In the genomic region with DNA sequence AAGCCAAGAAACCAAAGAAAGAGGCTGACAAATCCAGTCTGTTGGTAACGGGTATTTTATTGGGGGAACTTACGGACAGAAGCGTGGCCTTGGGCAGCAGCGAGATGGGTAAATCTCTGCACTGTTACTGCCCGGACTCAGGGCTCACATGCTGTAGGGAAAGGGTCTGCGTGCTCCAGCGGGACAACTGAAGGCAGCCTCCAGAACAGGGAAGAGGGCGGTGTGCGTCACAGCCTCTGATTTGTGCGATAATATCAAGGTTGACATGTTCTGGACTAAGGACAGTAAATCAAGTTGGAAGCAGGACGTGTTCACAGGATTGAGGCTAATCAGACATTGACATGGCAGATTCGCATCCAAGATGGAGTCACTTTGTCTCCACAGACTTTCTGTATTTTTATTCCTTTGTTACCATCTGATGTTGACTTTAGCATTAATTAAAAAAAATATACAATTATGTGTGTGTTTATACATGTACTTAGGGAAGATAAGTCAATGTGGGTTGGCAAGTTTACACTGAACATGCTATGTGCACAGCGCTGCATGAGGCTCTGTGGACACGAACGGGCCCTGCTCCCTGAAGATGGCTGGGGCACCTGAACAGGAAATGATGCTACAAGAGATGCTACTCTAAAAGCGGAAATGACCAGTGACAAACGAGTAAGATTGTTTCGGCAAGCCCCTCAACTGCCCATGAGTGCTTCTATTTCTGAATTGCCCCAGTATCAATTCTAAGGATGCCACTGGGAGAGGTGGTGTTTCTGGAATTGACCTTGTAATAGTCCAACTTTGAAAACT, we compare ENCODE assay signal across 20 cellular contexts. TPM values are rescaled to one million over a fixed set of nuclear protein-coding genes. Genes with fewer than 3 reads are reported as not detected.
DNase-seq lines count a peak whose midpoint lies in the region; ATAC-seq and TF ChIP-seq lines count a peak whose summit lies in the region.
"Had no signal": no experiment of that assay in that cellular context is flagged by ENCODE, and none has a peak within 500 bp of the region (broad histone marks: within the 10 kb centered on the region; RNA-seq: fewer than 3 reads in every experiment).

No MANE protein-coding gene starts in this region.

- peak overlapping the region; percentile 95 for H3K14ac ChIP-seq in neuronal stem cell (ENCODE audit: low read length)

- H3K9me3 ChIP-seq in BLaER1 (no peaks in the 10 kb centered on the region), OCI-LY7 (ENCODE audit: low read length) (no peaks in the 10 kb centered on the region), neuronal stem cell (replicated peaks in 1 of 2; ENCODE audit: control insufficient read depth in 2 of 2, insufficient read depth in 1 of 2, low read depth in 1 of 2, low read length in 2 of 2) (no peaks in the 10 kb centered on the region)
- H3K9me3 ChIP-seq: A549 had no signal

- H3K27ac ChIP-seq in BLaER1 (no peak overlapping the region), OCI-LY7 (ENCODE audit: low read depth, low read length, poor library complexity, severe bottlenecking) (no peak overlapping the region), neuronal stem cell (replicated peaks; ENCODE audit: low read length) (no peak overlapping the region)
- H3K27ac ChIP-seq: 22Rv1, A549 had no signal

- peaks cover 43% of the 10 kb centered on the region for H3K4me1 ChIP-seq in BLaER1
- H3K4me1 ChIP-seq in OCI-LY7 (ENCODE audit: insufficient read depth, low read length, poor library complexity, severe bottlenecking): peaks cover 18% of the 10 kb centered on the region
- no peaks in the 10 kb centered on the region for H3K4me1 ChIP-seq in neuronal stem cell (ENCODE audit: control insufficient read depth in 2 of 2, insufficient read depth in 1 of 2, low read depth in 1 of 2, low read length in 2 of 2)
- H3K4me1 ChIP-seq: A549 had no signal

- H4K8ac ChIP-seq in neuronal stem cell (ENCODE audit: low read depth, low read length): no peak overlapping the region

- H3K4me3 ChIP-seq in BLaER1 (no peak overlapping the region), OCI-LY7 (ENCODE audit: low read depth, low read length, poor library complexity, severe bottlenecking) (no peak overlapping the region), neuronal stem cell (ENCODE audit: low read length in 2 of 2) (no peak overlapping the region)
- H3K4me3 ChIP-seq: A549, GM12878 had no signal

- H3K4me1 Mint-ChIP-seq in activated CD8-positive, alpha-beta memory T cell treated with anti-CD3 and anti-CD28 coated beads, Interleukin-2, amount 10 ng/mL, durations not matched to agents 7 days and 5 days: no peaks in the 10 kb centered on the region

- H2BK12ac ChIP-seq in neuronal stem cell (ENCODE audit: low read length): peak overlapping the region; percentile 31

- H4K20me1 ChIP-seq in BLaER1 (no peaks in the 10 kb centered on the region), OCI-LY7 (ENCODE audit: insufficient read depth, low read length) (no peaks in the 10 kb centered on the region)

- no peak overlapping the region for H2AK5ac ChIP-seq in neuronal stem cell (ENCODE audit: low read depth, low read length)

- H3K27ac Mint-ChIP-seq in activated CD8-positive, alpha-beta memory T cell treated with anti-CD3 and anti-CD28 coated beads, Interleukin-2, amount 10 ng/mL, durations not matched to agents 7 days and 5 days: no peak overlapping the region
- H3K27ac Mint-ChIP-seq: CD8-positive, alpha-beta T cell had no signal

- H2BK5ac ChIP-seq in neuronal stem cell (ENCODE audit: low read length): no peak overlapping the region

- no peak for TF ChIP-seq CTCF in OCI-LY7 (conservative IDR thresholded peaks at IDR 0.05; ENCODE audit: low read length)

- H3K36me3 ChIP-seq in BLaER1 (no peaks in the 10 kb centered on the region), OCI-LY7 (ENCODE audit: insufficient read depth, low read length) (no peaks in the 10 kb centered on the region), neuronal stem cell (replicated peaks in 1 of 2; ENCODE audit: control insufficient read depth in 2 of 2, insufficient read depth in 2 of 2, low read length in 2 of 2) (no peaks in the 10 kb centered on the region)

- peak overlapping the region; percentile 17 for H3K23ac ChIP-seq in neuronal stem cell (ENCODE audit: low read depth, low read length, poor library complexity)

- POLR2A ChIA-PET in OCI-LY7 (lab: Charles Lee): interaction anchor here (0.6 kb wide), 1 partner anchor 731 kb away, joined by 3 read pairs; no protein-coding TSS in a partner anchor

- H2BK15ac ChIP-seq in neuronal stem cell (ENCODE audit: low read length): no peak overlapping the region

- H3K36me3 Mint-ChIP-seq in activated CD8-positive, alpha-beta memory T cell treated with anti-CD3 and anti-CD28 coated beads, Interleukin-2, amount 10 ng/mL, durations not matched to agents 7 days and 5 days: no peaks in the 10 kb centered on the region
- H3K36me3 Mint-ChIP-seq: CD8-positive, alpha-beta T cell had no signal

- H4K91ac ChIP-seq in neuronal stem cell (ENCODE audit: low read depth, low read length, poor library complexity): no peak overlapping the region

- H3K79me1 ChIP-seq in neuronal stem cell (ENCODE audit: low read depth, low read length): no peaks in the 10 kb centered on the region

- H3K9me2 ChIP-seq in OCI-LY7 (ENCODE audit: insufficient read depth, low read length): no peaks in the 10 kb centered on the region

- H3K79me2 ChIP-seq in OCI-LY7 (ENCODE audit: insufficient read depth, low read depth, low read length): no peaks in the 10 kb centered on the region

- H2BK120ac ChIP-seq in neuronal stem cell (ENCODE audit: low read depth, low read length): no peak overlapping the region

- DNase-seq in OCI-LY7 (ENCODE audit: low spot score): peak; percentile 59
- no peak for DNase-seq in neuronal stem cell (ENCODE audit: low spot score)
- no peak for DNase-seq in activated CD8-positive, alpha-beta memory T cell treated with anti-CD3 and anti-CD28 coated beads, Interleukin-2, amount 10 ng/mL, durations not matched to agents 7 days and 5 days
- DNase-seq: AML-193; Calu3; CD8-positive, alpha-beta T cell; DMS79 treated with DMSO at 0.1 percent for 48 hours; GF-D8; GOT3; H7; IMR-90; KBM-7 had no signal

- BruUV-seq in OCI-LY7 (replicated peaks; lab: Mats Ljungman, UMichigan): no TSS peak

- ATAC-seq in HG02885 (IDR thresholded peaks at IDR 0.05; ENCODE audit: poor library complexity, unreplicated experiment): peak; percentile 52
- no peak for ATAC-seq in HG03095 (IDR thresholded peaks at IDR 0.05; ENCODE audit: unreplicated experiment)
- ATAC-seq in GM21529 (IDR thresholded peaks at IDR 0.05; ENCODE audit: unreplicated experiment): no peak
- ATAC-seq in activated CD8-positive, alpha-beta memory T cell treated with anti-CD3 and anti-CD28 coated beads, Interleukin-2, amount 10 ng/mL, durations not matched to agents 7 days and 5 days: no peak
- ATAC-seq: CD8-positive, alpha-beta T cell; GM12878 had no signal

- H2AFZ ChIP-seq in OCI-LY7 (ENCODE audit: low read length) (peak overlapping the region; percentile 76), neuronal stem cell (ENCODE audit: low read length) (no peak overlapping the region)

- no peaks in the 10 kb centered on the region for H3K9me3 Mint-ChIP-seq in activated CD8-positive, alpha-beta memory T cell treated with anti-CD3 and anti-CD28 coated beads, Interleukin-2, amount 10 ng/mL, durations not matched to agents 7 days and 5 days (ENCODE audit: low read depth)

- no peak overlapping the region for H3K4me3 Mint-ChIP-seq in activated CD8-positive, alpha-beta memory T cell treated with anti-CD3 and anti-CD28 coated beads, Interleukin-2, amount 10 ng/mL, durations not matched to agents 7 days and 5 days
- H3K4me3 Mint-ChIP-seq: CD8-positive, alpha-beta T cell had no signal

- no peaks in the 10 kb centered on the region for H3K27me3 ChIP-seq in BLaER1
- peaks cover 0 to 6% (median 0%) of the 10 kb centered on the region in 3 experiments for H3K27me3 ChIP-seq in neuronal stem cell (ENCODE audit: control insufficient read depth in 3 of 3, insufficient read depth in 3 of 3, low read depth in 1 of 3, low read length in 3 of 3)

- H3K27me3 Mint-ChIP-seq in activated CD8-positive, alpha-beta memory T cell treated with anti-CD3 and anti-CD28 coated beads, Interleukin-2, amount 10 ng/mL, durations not matched to agents 7 days and 5 days: peaks cover 10% of the 10 kb centered on the region

- H3K18ac ChIP-seq in neuronal stem cell (ENCODE audit: low read length): peak overlapping the region; percentile 45

- H3K4me2 ChIP-seq in BLaER1 (peak overlapping the region; percentile 43), OCI-LY7 (ENCODE audit: low read length) (peak overlapping the region; percentile 28; the same call in 1 of the 2 replicates), neuronal stem cell (ENCODE audit: insufficient read depth, low read length, poor library complexity, severe bottlenecking) (no peak overlapping the region)
- H3K4me2 ChIP-seq: A549 had no signal

- CTCF ChIA-PET in OCI-LY7 (lab: Charles Lee; ENCODE audit: unreplicated experiment): no interaction called here
- CTCF ChIA-PET in activated CD8-positive, alpha-beta memory T cell treated with anti-CD3 and anti-CD28 coated beads, Interleukin-2, amount 10 ng/mL, durations not matched to agents 7 days and 5 days (lab: Charles Lee): no interaction called here

- WGBS in neuronal stem cell (ENCODE audit: extremely low coverage in 2 of 2, insufficient read length in 2 of 2, insufficient replicate concordance in 1 of 2), 2 donors: no CpG with 5 or more reads among the region's 18 CpGs

- no peak overlapping the region for H3K4ac ChIP-seq in neuronal stem cell (ENCODE audit: low read length)

- intact Hi-C loops in OCI-LY7 (cut with micrococcal nuclease; ENCODE audit: unreplicated experiment): no loop called here

- H3K9ac ChIP-seq in BLaER1: no peak overlapping the region
- H3K9ac ChIP-seq in neuronal stem cell (ENCODE audit: low read depth, low read length, poor library complexity): no peak overlapping the region

RNA-seq across cellular contexts. Expression of a gene that starts 22.6 kb away (rescaled TPM):
- not detected in 2 replicates for total RNA-seq in OCI-LY7 (2014; rRNA removed; shearing (Covaris generic))
- not detected in 2 replicates for total RNA-seq in OCI-LY7 (2022)
- polyA plus RNA-seq in neuronal stem cell (2013, experiment 1 of 2): not detected
- polyA plus RNA-seq in neuronal stem cell (2013, experiment 2 of 2): not detected
- total RNA-seq in activated CD8-positive, alpha-beta memory T cell treated with anti-CD3 and anti-CD28 coated beads, Interleukin-2, amount 10 ng/mL, durations not matched to agents 7 days and 5 days: not detected
- total RNA-seq: Calu3; CD8-positive, alpha-beta T cell; GM12878; H7; IMR-90 had no signal
- polyA plus RNA-seq: A549, BJ, GM12878, IMR-90 had no signal

RNA-seq across cellular contexts. Expression of a gene that starts 22.7 kb away (rescaled TPM):
- not detected in 2 replicates for total RNA-seq in OCI-LY7 (2014; rRNA removed; shearing (Covaris generic))
- not detected in 2 replicates for total RNA-seq in OCI-LY7 (2022)
- polyA plus RNA-seq in neuronal stem cell (2013, experiment 1 of 2): not detected
- polyA plus RNA-seq in neuronal stem cell (2013, experiment 2 of 2): 0.08 TPM
- not detected for total RNA-seq in activated CD8-positive, alpha-beta memory T cell treated with anti-CD3 and anti-CD28 coated beads, Interleukin-2, amount 10 ng/mL, durations not matched to agents 7 days and 5 days
- total RNA-seq: Calu3; CD8-positive, alpha-beta T cell; GM12878; H7; IMR-90 had no signal
- polyA plus RNA-seq: A549, BJ, IMR-90 had no signal
